8 cellular contexts compared by ENCODE assay signal in genomic region chr7:23679898-23680416, GRCh38. TPM values are rescaled to one million over a fixed set of nuclear protein-coding genes. Genes with fewer than 3 reads are reported as not detected.
DNase-seq lines count a peak whose midpoint lies in the region; ATAC-seq and TF ChIP-seq lines count a peak whose summit lies in the region.

Gene FAM221A (plus strand): TSS chr7:23680199. CDS start chr7:23680219, 20 bp downstream.

- ATAC-seq in T-cell (replicated peaks in 1 of 4) (peak; percentile 97 to 98 (median 98)), gastrocnemius medialis (peak; percentile 94 to 96)

- H3K27me3 ChIP-seq in H7 (ENCODE audit: control insufficient read depth, insufficient read depth, low read length): no peaks in the 10 kb centered on the region; the same call in 1 of the 2 replicates
- no peaks in the 10 kb centered on the region for H3K27me3 ChIP-seq in MM.1S (replicated peaks; ENCODE audit: insufficient read depth, low read length)
- no peaks in the 10 kb centered on the region for H3K27me3 ChIP-seq in gastrocnemius medialis

- H2AFZ ChIP-seq in MM.1S (ENCODE audit: low read length): peak within 1 kb of the TSS; percentile 81

- H3K9me2 ChIP-seq in MM.1S (replicated peaks; ENCODE audit: insufficient read depth, low read length): no peaks in the 10 kb centered on the region

- no peaks in the 10 kb centered on the region for H3K79me2 ChIP-seq in MM.1S (ENCODE audit: low read length)

- H3K27ac ChIP-seq in MM.1S (ENCODE audit: low read length) (no peak within 1 kb of the TSS), gastrocnemius medialis (peak within 1 kb of the TSS; percentile 73 to 87 (median 84))

- no peaks in the 10 kb centered on the region for H4K20me1 ChIP-seq in MM.1S (ENCODE audit: insufficient read depth, low read length)

- TF ChIP-seq CTCF in MM.1S (IDR thresholded peaks at IDR 0.05; ENCODE audit: low read length) (peak; percentile 52), gastrocnemius medialis (IDR thresholded peaks at IDR 0.05 in 4 of 5, conservative IDR thresholded peaks at IDR 0.05 in 1 of 5) (peak; percentile 28 to 88 (median 51))

- CTCF ChIA-PET in T-cell (lab: Charles Lee): interaction anchor here (0.5 to 1.7 kb wide), 5 partner anchors 9 to 1007 kb away, joined by 3 to 6 read pairs (median 4); partner anchors contain the start of gene CCDC126 (in 1 of the 2)

- H3K4me1 Mint-ChIP-seq in T-cell: peaks cover 5 to 16% (median 16%) of the 10 kb centered on the region in 3 donors

- H3K9me3 ChIP-seq in MM.1S (replicated peaks; ENCODE audit: insufficient read depth, low read length): no peaks in the 10 kb centered on the region
- H3K9me3 ChIP-seq in gastrocnemius medialis: no peaks in the 10 kb centered on the region

- H3K36me3 ChIP-seq in H7 (replicated peaks; ENCODE audit: control insufficient read depth, insufficient read depth, low read length) (no peaks in the 10 kb centered on the region), MM.1S (replicated peaks; ENCODE audit: insufficient read depth, low read length) (no peaks in the 10 kb centered on the region), gastrocnemius medialis (no peaks in the 10 kb centered on the region)

- in situ Hi-C loops in gastrocnemius medialis (cut with MboI; ENCODE audit: low sequenced_read_pairs in 4 of 4): no loop called here

- TF ChIP-seq POLR2A in gastrocnemius medialis (IDR thresholded peaks at IDR 0.05): no peak

- DNase-seq in GM04504 (ENCODE audit: low read depth) (peak; percentile 21), H7 (peak; percentile 91), MM.1S (peak; percentile 45), T-cell (peak; percentile 52 to 85 (median 74)), astrocyte of the hippocampus (ENCODE audit: low read depth, low spot score) (peak; percentile 96), iPS DF 19.7 (ENCODE audit: low read depth, low spot score) (peak; percentile 52), gastrocnemius medialis (peak; percentile 81 to 83), OCI-M2 (lab: John Stamatoyannopoulos, UW; ENCODE audit: unreplicated experiment) (no peak)

- POLR2A ChIA-PET in T-cell (lab: Charles Lee): no interaction called here

- peaks cover 0 to 1% of the 10 kb centered on the region in 2 donors for H3K27me3 Mint-ChIP-seq in T-cell

- H3K4me3 ChIP-seq in H7 (ENCODE audit: insufficient read depth, low read depth, low read length) (peak within 1 kb of the TSS; percentile 76), MM.1S (ENCODE audit: low read length) (peak within 1 kb of the TSS; percentile 53; the same call in 1 of the 2 replicates), gastrocnemius medialis (peak within 1 kb of the TSS; percentile 61 to 94 (median 90))

- no peaks in the 10 kb centered on the region for H3K36me3 Mint-ChIP-seq in T-cell

- H3F3A ChIP-seq in MM.1S (ENCODE audit: insufficient read depth, low read length): no peaks in the 10 kb centered on the region

- H3K4me2 ChIP-seq in MM.1S (ENCODE audit: low read depth, low read length): peak within 1 kb of the TSS; percentile 62

- intact Hi-C loops in gastrocnemius medialis (cut with DNase I; ENCODE audit: low total_unique reads): loop anchor here (1.0 to 10.0 kb wide), 2 partner anchors 55 to 83 kb away; partner anchors contain the start of gene CCDC126

- H3K27ac Mint-ChIP-seq in T-cell: peak within 1 kb of the TSS; percentile 49 to 68

- H3K9me3 Mint-ChIP-seq in T-cell: no peaks in the 10 kb centered on the region

- peak within 1 kb of the TSS; percentile 85 to 92 (median 91) for H3K4me3 Mint-ChIP-seq in T-cell

- no peaks in the 10 kb centered on the region for H3K4me1 ChIP-seq in MM.1S (ENCODE audit: low read length)
- peaks cover 4 to 8% of the 10 kb centered on the region in 2 donors for H3K4me1 ChIP-seq in gastrocnemius medialis

- H3K9ac ChIP-seq in MM.1S (ENCODE audit: low read length): no peak within 1 kb of the TSS; the same call in 1 of the 2 replicates

RNA-seq across cellular contexts. Expression of gene FAM221A, which starts in this region (rescaled TPM):
- total RNA-seq in H7 (2014; rRNA removed; shearing (Covaris generic)): 16.6 and 21.7 TPM in 2 replicates
- total RNA-seq in T-cell (1 to 10 TPM; 5.3 to 7.8 (median 6.3) TPM), gastrocnemius medialis (1 to 10 TPM; 2.2 to 3.8 (median 2.5) TPM)
